ENCODE assay signal across 8 cellular contexts in genomic region chrX:103356023-103356798, GRCh38. TPM values are rescaled to one million over a fixed set of nuclear protein-coding genes. Genes with fewer than 3 reads are reported as not detected.
DNase-seq lines count a peak whose midpoint lies in the region; ATAC-seq and TF ChIP-seq lines count a peak whose summit lies in the region.

TCEAL9 (plus strand) TSS chrX:103356506; CDS start chrX:103357685, 1,179 bp downstream.

- 29% methylated on average over 19 of the region's 19 CpGs for WGBS in esophagus muscularis mucosa

- H3K4me1 ChIP-seq in esophagus muscularis mucosa, result peaks cover 0 to 12% (median 4%) of the 10 kb centered on the region in 4 donors
- peaks cover 0 to 6% of the 10 kb centered on the region in 2 donors for H3K4me1 ChIP-seq in thoracic aorta (ENCODE audit: control insufficient read depth in 1 of 2, low read depth in 2 of 2)

- peak; percentile 94 for ATAC-seq in thoracic aorta (ENCODE audit: insufficient number of reproducible peaks, low FRiP score, low read depth)
- no peak for ATAC-seq in HG03039 (IDR thresholded peaks at IDR 0.05; ENCODE audit: unreplicated experiment)

- no peak for TF ChIP-seq EP300 in esophagus muscularis mucosa (IDR thresholded peaks at IDR 0.05)

- H3K9me3 ChIP-seq in esophagus muscularis mucosa (no peaks in the 10 kb centered on the region), thoracic aorta (no peaks in the 10 kb centered on the region)

- DNase-seq in GDM1 (lab: John Stamatoyannopoulos, UW), result peak; percentile 47
- peak; percentile 53 for DNase-seq in NAMALWA (ENCODE audit: low spot score)
- peak; percentile 33 for DNase-seq in UCSD-AML1 (lab: John Stamatoyannopoulos, UW; ENCODE audit: unreplicated experiment)
- peak; percentile 92 for DNase-seq in esophagus muscularis mucosa (ENCODE audit: extremely low spot score)
- peak; percentile 44 for DNase-seq in midbrain (lab: John Stamatoyannopoulos, UW)
- no peak for DNase-seq in thoracic aorta (ENCODE audit: low spot score)
- DNase-seq in GOT3 (lab: John Stamatoyannopoulos, UW), result no peak

- H3K27ac ChIP-seq in esophagus muscularis mucosa (replicated peaks in 1 of 4), result peak within 1 kb of the TSS; percentile 86 to 89 (median 88)
- peak within 1 kb of the TSS; percentile 88 to 93 for H3K27ac ChIP-seq in thoracic aorta

- H3K4me3 ChIP-seq in esophagus muscularis mucosa (peak within 1 kb of the TSS; percentile 64 to 76 (median 70)), thoracic aorta (peak within 1 kb of the TSS; percentile 84)

- intact Hi-C loops in esophagus muscularis mucosa (cut with DNase I), result loop anchor here (2.0 kb wide), 1 partner anchor 21 kb away; the partner anchor contains the start of gene BEX3

- H3K36me3 ChIP-seq in esophagus muscularis mucosa, result no peaks in the 10 kb centered on the region
- no peaks in the 10 kb centered on the region for H3K36me3 ChIP-seq in thoracic aorta

- TF ChIP-seq CTCF in esophagus muscularis mucosa (IDR thresholded peaks at IDR 0.05) (no peak), thoracic aorta (IDR thresholded peaks at IDR 0.05) (no peak)

- H3K27me3 ChIP-seq in esophagus muscularis mucosa (no peaks in the 10 kb centered on the region), thoracic aorta (replicated peaks; ENCODE audit: insufficient read depth) (no peaks in the 10 kb centered on the region)

- no peak for TF ChIP-seq POLR2A in esophagus muscularis mucosa (IDR thresholded peaks at IDR 0.05; ENCODE audit: low read depth)

RNA-seq across cellular contexts. Expression of gene TCEAL9, which starts in this region (rescaled TPM):
- total RNA-seq in esophagus muscularis mucosa (10 to 100 TPM; 47.3 to 69.3 (median 52.9) TPM), thoracic aorta (100 to 1,000 TPM in 1 of 2 donors, 10 to 100 TPM in 1; 70.4 to 118 TPM)

Comparison
In these comparisons a context has a peak if more than half of its experiments do, and no peak if none do; other contexts are left out.
1. DNase-seq: peak in GDM1 (single experiment), NAMALWA (single experiment), UCSD-AML1 (single experiment), esophagus muscularis mucosa (single experiment) and midbrain (single experiment); none in thoracic aorta (single experiment) and GOT3 (single experiment).